Comparison of ENCODE assay signal across 1 cellular context in genomic region chr13:80251403-80251802, GRCh38.
TF ChIP-seq lines count a peak whose summit lies in the region.

No MANE protein-coding gene starts in this region.

TF ChIP-seq in HEK293, 187 proteins besides CTCF, POLR2A, EP300 and RAD21 (continued from another document and continues in another):
- no peak for TF ChIP-seq ZNF518A (tag by site-specific recombination; conservative IDR thresholded peaks at IDR 0.05; ENCODE audit: low read depth)
- TF ChIP-seq MZF1 (tag by site-specific recombination; IDR thresholded peaks at IDR 0.05; ENCODE audit: borderline replicate concordance) = peak; percentile 64; the same call in 1 of the 2 replicates
- no peak for TF ChIP-seq ZNF202 (tag by site-specific recombination; IDR thresholded peaks at IDR 0.05; ENCODE audit: borderline replicate concordance)
- no peak for TF ChIP-seq ZNF133 (tag by site-specific recombination; IDR thresholded peaks at IDR 0.05)
- TF ChIP-seq, protein P1, sequence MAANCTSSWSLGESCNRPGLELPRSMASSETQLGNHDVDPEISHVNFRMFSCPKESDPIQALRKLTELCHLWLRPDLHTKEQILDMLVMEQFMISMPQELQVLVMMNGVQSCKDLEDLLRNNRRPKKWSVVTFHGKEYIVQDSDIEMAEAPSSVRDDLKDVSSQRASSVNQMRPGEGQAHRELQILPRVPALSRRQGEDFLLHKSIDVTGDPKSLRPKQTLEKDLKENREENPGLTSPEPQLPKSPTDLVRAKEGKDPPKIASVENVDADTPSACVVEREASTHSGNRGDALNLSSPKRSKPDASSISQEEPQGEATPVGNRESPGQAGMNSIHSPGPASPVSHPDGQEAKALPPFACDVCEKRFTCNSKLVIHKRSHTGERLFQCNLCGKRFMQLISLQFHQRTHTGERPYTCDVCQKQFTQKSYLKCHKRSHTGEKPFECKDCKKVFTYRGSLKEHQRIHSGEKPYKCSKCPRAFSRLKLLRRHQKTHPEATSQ (tag by site-specific recombination; IDR thresholded peaks at IDR 0.05) = no peak
- TF ChIP-seq ZNF221 (tag by site-specific recombination; IDR thresholded peaks at IDR 0.05; ENCODE audit: borderline replicate concordance) = no peak; the same call in 1 of the 2 replicates
- TF ChIP-seq ZNF664 (tag by site-specific recombination; IDR thresholded peaks at IDR 0.05) = no peak
- TF ChIP-seq FEZF1 (tag by site-specific recombination; IDR thresholded peaks at IDR 0.05) = peak; percentile 82
- TF ChIP-seq ZNF76 (tag by site-specific recombination; IDR thresholded peaks at IDR 0.05; ENCODE audit: borderline replicate concordance, low read depth) = no peak
- no peak for TF ChIP-seq GFI1B (tag by site-specific recombination; IDR thresholded peaks at IDR 0.05)
- no peak for TF ChIP-seq ZNF624 (tag by site-specific recombination; IDR thresholded peaks at IDR 0.05)
- TF ChIP-seq ZNF701 (tag by site-specific recombination; IDR thresholded peaks at IDR 0.05) = no peak
- no peak for TF ChIP-seq KLF8 (tag by site-specific recombination; IDR thresholded peaks at IDR 0.05)
- no peak for TF ChIP-seq ZNF621 (tag by site-specific recombination; IDR thresholded peaks at IDR 0.05)
- no peak for TF ChIP-seq ZNF274 (IDR thresholded peaks at IDR 0.05; ENCODE audit: low read length)
- TF ChIP-seq ZNF274 (tag by site-specific recombination; IDR thresholded peaks at IDR 0.05; ENCODE audit: borderline replicate concordance) = no peak
- TF ChIP-seq, protein P2, sequence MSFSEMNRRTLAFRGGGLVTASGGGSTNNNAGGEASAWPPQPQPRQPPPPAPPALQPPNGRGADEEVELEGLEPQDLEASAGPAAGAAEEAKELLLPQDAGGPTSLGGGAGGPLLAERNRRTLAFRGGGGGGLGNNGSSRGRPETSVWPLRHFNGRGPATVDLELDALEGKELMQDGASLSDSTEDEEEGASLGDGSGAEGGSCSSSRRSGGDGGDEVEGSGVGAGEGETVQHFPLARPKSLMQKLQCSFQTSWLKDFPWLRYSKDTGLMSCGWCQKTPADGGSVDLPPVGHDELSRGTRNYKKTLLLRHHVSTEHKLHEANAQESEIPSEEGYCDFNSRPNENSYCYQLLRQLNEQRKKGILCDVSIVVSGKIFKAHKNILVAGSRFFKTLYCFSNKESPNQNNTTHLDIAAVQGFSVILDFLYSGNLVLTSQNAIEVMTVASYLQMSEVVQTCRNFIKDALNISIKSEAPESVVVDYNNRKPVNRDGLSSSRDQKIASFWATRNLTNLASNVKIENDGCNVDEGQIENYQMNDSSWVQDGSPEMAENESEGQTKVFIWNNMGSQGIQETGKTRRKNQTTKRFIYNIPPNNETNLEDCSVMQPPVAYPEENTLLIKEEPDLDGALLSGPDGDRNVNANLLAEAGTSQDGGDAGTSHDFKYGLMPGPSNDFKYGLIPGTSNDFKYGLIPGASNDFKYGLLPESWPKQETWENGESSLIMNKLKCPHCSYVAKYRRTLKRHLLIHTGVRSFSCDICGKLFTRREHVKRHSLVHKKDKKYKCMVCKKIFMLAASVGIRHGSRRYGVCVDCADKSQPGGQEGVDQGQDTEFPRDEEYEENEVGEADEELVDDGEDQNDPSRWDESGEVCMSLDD (tag by site-specific recombination; IDR thresholded peaks at IDR 0.05) = no peak
- TF ChIP-seq TCF7L2 (IDR thresholded peaks at IDR 0.05; ENCODE audit: borderline replicate concordance, low read depth, low read length) = no peak
- no peak for TF ChIP-seq ZIC2 (tag by site-specific recombination; IDR thresholded peaks at IDR 0.05)
- no peak for TF ChIP-seq SETDB1 (IDR thresholded peaks at IDR 0.05; ENCODE audit: insufficient read length, low read length)
- TF ChIP-seq KLF1 (tag by site-specific recombination; IDR thresholded peaks at IDR 0.05) = no peak
- TF ChIP-seq ZNF248 (tag by site-specific recombination; IDR thresholded peaks at IDR 0.05) = no peak
- TF ChIP-seq ZSCAN30 (tag by site-specific recombination; IDR thresholded peaks at IDR 0.05) = peak; percentile 37; the same call in 1 of the 2 replicates
- TF ChIP-seq BCL6B (tag by site-specific recombination; IDR thresholded peaks at IDR 0.05) = peak; percentile 58; the same call in 1 of the 2 replicates
- TF ChIP-seq ZNF629 (tag by site-specific recombination; IDR thresholded peaks at IDR 0.05) = no peak
- peak; percentile 90 for TF ChIP-seq TRIM28 (IDR thresholded peaks at IDR 0.05; ENCODE audit: borderline replicate concordance, low read length)
- TF ChIP-seq ZNF768 (tag by site-specific recombination; IDR thresholded peaks at IDR 0.05) = no peak
- TF ChIP-seq IKZF3 (tag by site-specific recombination; IDR thresholded peaks at IDR 0.05) = no peak; the same call in 1 of the 2 replicates
- no peak for TF ChIP-seq TSHZ1 (tag by site-specific recombination; IDR thresholded peaks at IDR 0.05; ENCODE audit: borderline replicate concordance)
- TF ChIP-seq ZBTB1 (tag by site-specific recombination; IDR thresholded peaks at IDR 0.05) = no peak
- TF ChIP-seq ZNF747 (tag by site-specific recombination; IDR thresholded peaks at IDR 0.05) = no peak
- TF ChIP-seq ZNF549 (tag by site-specific recombination; IDR thresholded peaks at IDR 0.05) = peak; percentile 62; the same call in 1 of the 2 replicates
- no peak for TF ChIP-seq ZBTB7A (tag by site-specific recombination; IDR thresholded peaks at IDR 0.05; ENCODE audit: low read depth)
- no peak for TF ChIP-seq ZFP69B (tag by site-specific recombination; IDR thresholded peaks at IDR 0.05)
- TF ChIP-seq ZNF146 (tag by site-specific recombination; IDR thresholded peaks at IDR 0.05) = no peak
- no peak for TF ChIP-seq ZNF311 (tag by site-specific recombination; IDR thresholded peaks at IDR 0.05; ENCODE audit: borderline replicate concordance)
- no peak for TF ChIP-seq ZNF529 (tag by site-specific recombination; IDR thresholded peaks at IDR 0.05; ENCODE audit: insufficient replicate concordance)
- TF ChIP-seq, protein P3, sequence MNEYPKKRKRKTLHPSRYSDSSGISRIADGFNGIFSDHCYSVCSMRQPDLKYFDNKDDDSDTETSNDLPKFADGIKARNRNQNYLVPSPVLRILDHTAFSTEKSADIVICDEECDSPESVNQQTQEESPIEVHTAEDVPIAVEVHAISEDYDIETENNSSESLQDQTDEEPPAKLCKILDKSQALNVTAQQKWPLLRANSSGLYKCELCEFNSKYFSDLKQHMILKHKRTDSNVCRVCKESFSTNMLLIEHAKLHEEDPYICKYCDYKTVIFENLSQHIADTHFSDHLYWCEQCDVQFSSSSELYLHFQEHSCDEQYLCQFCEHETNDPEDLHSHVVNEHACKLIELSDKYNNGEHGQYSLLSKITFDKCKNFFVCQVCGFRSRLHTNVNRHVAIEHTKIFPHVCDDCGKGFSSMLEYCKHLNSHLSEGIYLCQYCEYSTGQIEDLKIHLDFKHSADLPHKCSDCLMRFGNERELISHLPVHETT (tag by site-specific recombination; IDR thresholded peaks at IDR 0.05) = no peak
- no peak for TF ChIP-seq ZNF132 (tag by site-specific recombination; IDR thresholded peaks at IDR 0.05; ENCODE audit: borderline replicate concordance)
- TF ChIP-seq ZNF24 (tag by site-specific recombination; IDR thresholded peaks at IDR 0.05) = 0 out of 2 replicates have a peak, but pooled peaks have one; percentile 33
- no peak for TF ChIP-seq ZNF670 (tag by site-specific recombination; IDR thresholded peaks at IDR 0.05; ENCODE audit: low read depth)
- TF ChIP-seq KLF7 (tag by site-specific recombination; IDR thresholded peaks at IDR 0.05; ENCODE audit: borderline replicate concordance) = no peak
- TF ChIP-seq SCRT1 (tag by site-specific recombination; IDR thresholded peaks at IDR 0.05; ENCODE audit: borderline replicate concordance) = no peak
- TF ChIP-seq ZNF266 (tag by site-specific recombination; IDR thresholded peaks at IDR 0.05; ENCODE audit: low read depth) = no peak
- TF ChIP-seq ZNF560 (tag by site-specific recombination; IDR thresholded peaks at IDR 0.05; ENCODE audit: borderline replicate concordance) = no peak
- peak; percentile 32; the same call in 1 of the 2 replicates for TF ChIP-seq SP7 (tag by site-specific recombination; IDR thresholded peaks at IDR 0.05)
- TF ChIP-seq, protein P4, sequence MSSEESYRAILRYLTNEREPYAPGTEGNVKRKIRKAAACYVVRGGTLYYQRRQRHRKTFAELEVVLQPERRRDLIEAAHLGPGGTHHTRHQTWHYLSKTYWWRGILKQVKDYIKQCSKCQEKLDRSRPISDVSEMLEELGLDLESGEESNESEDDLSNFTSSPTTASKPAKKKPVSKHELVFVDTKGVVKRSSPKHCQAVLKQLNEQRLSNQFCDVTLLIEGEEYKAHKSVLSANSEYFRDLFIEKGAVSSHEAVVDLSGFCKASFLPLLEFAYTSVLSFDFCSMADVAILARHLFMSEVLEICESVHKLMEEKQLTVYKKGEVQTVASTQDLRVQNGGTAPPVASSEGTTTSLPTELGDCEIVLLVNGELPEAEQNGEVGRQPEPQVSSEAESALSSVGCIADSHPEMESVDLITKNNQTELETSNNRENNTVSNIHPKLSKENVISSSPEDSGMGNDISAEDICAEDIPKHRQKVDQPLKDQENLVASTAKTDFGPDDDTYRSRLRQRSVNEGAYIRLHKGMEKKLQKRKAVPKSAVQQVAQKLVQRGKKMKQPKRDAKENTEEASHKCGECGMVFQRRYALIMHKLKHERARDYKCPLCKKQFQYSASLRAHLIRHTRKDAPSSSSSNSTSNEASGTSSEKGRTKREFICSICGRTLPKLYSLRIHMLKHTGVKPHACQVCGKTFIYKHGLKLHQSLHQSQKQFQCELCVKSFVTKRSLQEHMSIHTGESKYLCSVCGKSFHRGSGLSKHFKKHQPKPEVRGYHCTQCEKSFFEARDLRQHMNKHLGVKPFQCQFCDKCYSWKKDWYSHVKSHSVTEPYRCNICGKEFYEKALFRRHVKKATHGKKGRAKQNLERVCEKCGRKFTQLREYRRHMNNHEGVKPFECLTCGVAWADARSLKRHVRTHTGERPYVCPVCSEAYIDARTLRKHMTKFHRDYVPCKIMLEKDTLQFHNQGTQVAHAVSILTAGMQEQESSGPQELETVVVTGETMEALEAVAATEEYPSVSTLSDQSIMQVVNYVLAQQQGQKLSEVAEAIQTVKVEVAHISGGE (tag by site-specific recombination; conservative IDR thresholded peaks at IDR 0.05; ENCODE audit: low read depth) = no peak
- TF ChIP-seq OVOL3 (tag by site-specific recombination; IDR thresholded peaks at IDR 0.05) = no peak
- no peak for TF ChIP-seq MYNN (tag by site-specific recombination; IDR thresholded peaks at IDR 0.05; ENCODE audit: borderline replicate concordance)
